ENCODE assay signal across 7 cellular contexts in the genomic region with DNA sequence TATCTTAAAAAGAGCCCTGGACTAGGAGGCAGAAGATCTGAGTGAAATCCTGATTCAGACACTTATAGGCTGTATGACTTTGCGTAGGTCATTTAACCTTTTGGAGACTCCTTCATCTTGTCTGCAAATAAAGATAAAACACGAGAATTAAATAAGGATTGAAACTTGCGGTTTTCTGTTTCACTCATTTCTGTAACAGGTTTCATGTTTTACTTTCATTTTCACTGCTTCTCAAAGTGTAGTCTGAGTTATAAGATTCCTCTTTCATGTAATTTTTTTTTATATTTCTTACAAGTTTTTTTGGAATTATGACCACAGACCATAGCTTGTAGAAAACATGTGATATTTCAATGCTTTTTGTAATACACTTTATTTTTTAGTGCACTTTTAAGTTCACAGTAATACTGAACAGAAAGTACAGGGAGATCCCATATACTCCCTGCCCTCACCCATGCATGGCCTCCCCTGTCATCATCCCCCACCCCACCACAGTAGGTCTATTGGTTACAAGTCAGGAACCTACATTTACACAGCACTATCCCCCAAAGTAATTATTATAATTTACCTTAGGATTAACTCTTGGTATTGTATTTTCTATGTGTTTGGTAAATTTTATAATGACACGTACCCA.
A peak's percentile ranks its signal among the peaks of the same experiment; 100 is the strongest.
DNase-seq lines count a peak whose midpoint lies in the region; ATAC-seq, FAIRE-seq and TF ChIP-seq lines count a peak whose summit lies in the region.

No MANE protein-coding gene starts in this region.

- ATAC-seq in GM21717 (IDR thresholded peaks at IDR 0.05; ENCODE audit: unreplicated experiment): peak; percentile 78

- no peaks in the 10 kb centered on the region for H3K9me2 ChIP-seq in Loucy (replicated peaks; ENCODE audit: low read depth, low read length)
- no peaks in the 10 kb centered on the region for H3K9me2 ChIP-seq in neural cell (ENCODE audit: insufficient read depth, low read length)

- H3F3A ChIP-seq in Loucy (ENCODE audit: low read depth) (no peaks in the 10 kb centered on the region), neural cell (ENCODE audit: insufficient read depth, low read length, poor library complexity, severe bottlenecking) (peaks cover 16% of the 10 kb centered on the region)

- H3K79me2 ChIP-seq in Loucy (ENCODE audit: insufficient read depth, low read length): no peaks in the 10 kb centered on the region
- no peaks in the 10 kb centered on the region for H3K79me2 ChIP-seq in neural cell (replicated peaks; ENCODE audit: insufficient read depth, low read length)

- H3K27ac ChIP-seq in ascending aorta (peak overlapping the region; percentile 67 to 82), neural cell (ENCODE audit: low read length) (peak overlapping the region; percentile 97)

- H3K9ac ChIP-seq in Loucy (ENCODE audit: low read depth, low read length, poor library complexity, severe bottlenecking): peak overlapping the region; percentile 49
- H3K9ac ChIP-seq in neural cell (ENCODE audit: low read length): no peak overlapping the region

- H3K36me3 ChIP-seq in Loucy (ENCODE audit: insufficient read depth, low read length) (no peaks in the 10 kb centered on the region), ascending aorta (no peaks in the 10 kb centered on the region), neural cell (ENCODE audit: insufficient read depth, low read length) (no peaks in the 10 kb centered on the region)

- no peaks in the 10 kb centered on the region for H3K9me3 ChIP-seq in Loucy (ENCODE audit: insufficient read depth, low read depth, low read length)
- H3K9me3 ChIP-seq in ascending aorta: no peaks in the 10 kb centered on the region
- no peaks in the 10 kb centered on the region for H3K9me3 ChIP-seq in neural cell (ENCODE audit: low read length)

- H3K4me2 ChIP-seq in Loucy (ENCODE audit: low read depth, low read length, poor library complexity, severe bottlenecking) (peak overlapping the region; percentile 74), neural cell (ENCODE audit: low read length) (peak overlapping the region; percentile 6)

- TF ChIP-seq CTCF in Loucy (conservative IDR thresholded peaks at IDR 0.05; ENCODE audit: low read length): no peak
- TF ChIP-seq CTCF in ascending aorta (IDR thresholded peaks at IDR 0.05): no peak
- no peak for TF ChIP-seq CTCF in neural cell (IDR thresholded peaks at IDR 0.05; ENCODE audit: poor library complexity, severe bottlenecking)

- FAIRE-seq in GM18507 (lab: Jason Lieb, UNC): peak; percentile 78

- no peak for TF ChIP-seq RAD21 in neural cell (conservative IDR thresholded peaks at IDR 0.05)

- H3K4me3 ChIP-seq in Loucy (ENCODE audit: low read length, poor library complexity, severe bottlenecking) (peak overlapping the region; percentile 69), ascending aorta (peak overlapping the region; percentile 50 to 59), neural cell (ENCODE audit: low read length) (no peak overlapping the region)

- peak; percentile 11 for DNase-seq in GM18507 (ENCODE audit: extremely low spot score, insufficient read length, low read depth)
- no peak for DNase-seq in ascending aorta (ENCODE audit: low spot score in 2 of 2)
- DNase-seq in NCI-H82 (lab: John Stamatoyannopoulos, UW): no peak
- DNase-seq in OCI-M2 (lab: John Stamatoyannopoulos, UW; ENCODE audit: unreplicated experiment): no peak

- H4K20me1 ChIP-seq in Loucy (ENCODE audit: insufficient read depth, low read length, poor library complexity, severe bottlenecking): no peaks in the 10 kb centered on the region
- no peaks in the 10 kb centered on the region for H4K20me1 ChIP-seq in neural cell (ENCODE audit: insufficient read depth)

- H3K27me3 ChIP-seq in Loucy (ENCODE audit: insufficient read depth, low read length, poor library complexity, severe bottlenecking): no peaks in the 10 kb centered on the region
- H3K27me3 ChIP-seq in ascending aorta: no peaks in the 10 kb centered on the region
- H3K27me3 ChIP-seq in neural cell (ENCODE audit: insufficient read depth, low read depth, low read length): no peaks in the 10 kb centered on the region

- H2AFZ ChIP-seq in Loucy (ENCODE audit: low read length) (peak overlapping the region; percentile 93), neural cell (ENCODE audit: low read depth, low read length) (no peak overlapping the region)

- H3K4me1 ChIP-seq in Loucy (ENCODE audit: insufficient read depth, low read length, poor library complexity, severe bottlenecking) (peaks cover 26% of the 10 kb centered on the region), ascending aorta (peaks cover 4 to 15% of the 10 kb centered on the region in 2 donors)

- intact Hi-C loops in ascending aorta (cut with DNase I): loop anchor here (5.0 kb wide), 1 partner anchor 110 kb away; no protein-coding TSS in a partner anchor

- TF ChIP-seq EP300 in neural cell (conservative IDR thresholded peaks at IDR 0.05; ENCODE audit: poor library complexity, severe bottlenecking): no peak

TF ChIP-seq in neural cell, 6 proteins besides CTCF, POLR2A, EP300 and RAD21:
- TF ChIP-seq POLR2AphosphoS5 (IDR thresholded peaks at IDR 0.05): no peak
- no peak for TF ChIP-seq EZH2 (IDR thresholded peaks at IDR 0.05; ENCODE audit: borderline replicate concordance, insufficient read depth, low read length, poor library complexity, severe bottlenecking)
- no peak for TF ChIP-seq SMC3 (conservative IDR thresholded peaks at IDR 0.05; ENCODE audit: poor library complexity)
- TF ChIP-seq TAF1 (IDR thresholded peaks at IDR 0.05; ENCODE audit: low read depth): no peak
- no peak for TF ChIP-seq REST (IDR thresholded peaks at IDR 0.05; ENCODE audit: borderline replicate concordance)
- TF ChIP-seq MXI1 (conservative IDR thresholded peaks at IDR 0.05; ENCODE audit: poor library complexity, severe bottlenecking): no peak
